29 cellular contexts compared by ENCODE assay signal in genomic region chr1:49817681-49818080, GRCh38.
DNase-seq lines count a peak whose midpoint lies in the region; ATAC-seq and TF ChIP-seq lines count a peak whose summit lies in the region.
"Had no signal": no experiment of that assay in that cellular context is flagged by ENCODE, and none has a peak within 500 bp of the region (broad histone marks: within the 10 kb centered on the region; RNA-seq: fewer than 3 reads in every experiment).

No MANE protein-coding gene starts in this region.

- H3K9me3 ChIP-seq in SK-N-SH = no peaks in the 10 kb centered on the region
- H3K9me3 ChIP-seq: A549; BE2C; BLaER1; BLaER1 treated with 17β-estradiol and CSF1 and Interleukin-3, amounts not matched to agents 10 nM and 100 nM; Caco-2 had no signal

- peak; percentile 52 for DNase-seq in SK-N-SH
- no peak for DNase-seq in SW 1271 (lab: John Stamatoyannopoulos, UW)
- DNase-seq: 8988T; ACHN; AML-193; BE2C; C1 segment of cervical spinal cord; Caco-2; Calu3; CD4-positive, alpha-beta memory T cell; CD4-positive, alpha-beta T cell; CD4-positive, CD25-positive, alpha-beta regulatory T cell; CD8-positive, alpha-beta memory T cell; CD8-positive, alpha-beta T cell; COR-L47; DMS 273 treated with DMSO at 0.1 percent for 48 hours; DMS153; DMS53; DMS79; DMS79 treated with DMSO at 0.1 percent for 48 hours; DND-41; EL had no signal

- no peak overlapping the region for H2AFZ ChIP-seq in SK-N-SH (ENCODE audit: low read depth)

- no peak overlapping the region for H3K4me3 ChIP-seq in SK-N-SH (ENCODE audit: low read depth in 2 of 2, low read length in 1 of 2)
- H3K4me3 ChIP-seq: A549; BLaER1; BLaER1 treated with 17β-estradiol and CSF1 and Interleukin-3, amounts not matched to agents 10 nM and 100 nM had no signal

- H4K20me1 ChIP-seq in SK-N-SH (ENCODE audit: insufficient read depth) = no peaks in the 10 kb centered on the region
- H4K20me1 ChIP-seq: BLaER1; BLaER1 treated with 17β-estradiol and CSF1 and Interleukin-3, amounts not matched to agents 10 nM and 100 nM had no signal

- no peak for TF ChIP-seq RAD21 in SK-N-SH (IDR thresholded peaks at IDR 0.05; ENCODE audit: low read length)

- peak in 1 of 2 experiments; percentile 88; a peak in 2 of 4 replicates for TF ChIP-seq EP300 in SK-N-SH (IDR thresholded peaks at IDR 0.05; ENCODE audit: borderline replicate concordance in 1 of 2, low read depth in 1 of 2, low read length in 1 of 2)

- H3K4me1 ChIP-seq in SK-N-SH (ENCODE audit: control insufficient read depth in 1 of 2, insufficient read depth in 2 of 2, low read depth in 1 of 2, low read length in 1 of 2) = no peaks in the 10 kb centered on the region; a peak in 1 of 4 replicates
- H3K4me1 ChIP-seq: A549; BLaER1; BLaER1 treated with 17β-estradiol and CSF1 and Interleukin-3, amounts not matched to agents 10 nM and 100 nM; Caco-2 had no signal

- TF ChIP-seq CTCF in SK-N-SH (IDR thresholded peaks at IDR 0.05) = no peak

- WGBS in SK-N-SH (ENCODE audit: low lambda C conversion rate) = 3% methylated on average over 2 of the region's 2 CpGs

- CTCF ChIA-PET in SK-N-SH (lab: Yijun Ruan, JAX) = interaction anchor here (0.5 to 1.1 kb wide), 3 partner anchors 165 to 796 kb away, joined by 3 read pairs; no protein-coding TSS in a partner anchor

- ATAC-seq in SK-N-SH treated with all-trans-retinoic acid at 6 μM for 48 hours = no peak
- no peak for ATAC-seq in GM19463 (IDR thresholded peaks at IDR 0.05; ENCODE audit: unreplicated experiment)
- ATAC-seq: A549; CD8-positive, alpha-beta T cell had no signal

- H3K27ac ChIP-seq in SK-N-SH (ENCODE audit: low read depth in 2 of 2, low read length in 1 of 2) = no peak overlapping the region
- H3K27ac ChIP-seq: 22Rv1; A549; BLaER1; BLaER1 treated with 17β-estradiol and CSF1 and Interleukin-3, amounts not matched to agents 10 nM and 100 nM; C4-2B had no signal

- POLR2A ChIA-PET in SK-N-SH (lab: Yijun Ruan, JAX) = no interaction called here

- H3K9ac ChIP-seq in SK-N-SH = no peak overlapping the region
- H3K9ac ChIP-seq: BLaER1; BLaER1 treated with 17β-estradiol and CSF1 and Interleukin-3, amounts not matched to agents 10 nM and 100 nM had no signal

- no peaks in the 10 kb centered on the region for H3K27me3 ChIP-seq in SK-N-SH (ENCODE audit: insufficient read depth)
- H3K27me3 ChIP-seq: BE2C; BLaER1; BLaER1 treated with 17β-estradiol and CSF1 and Interleukin-3, amounts not matched to agents 10 nM and 100 nM had no signal

- H3K4me2 ChIP-seq in SK-N-SH = no peak overlapping the region
- H3K4me2 ChIP-seq: A549; BLaER1; BLaER1 treated with 17β-estradiol and CSF1 and Interleukin-3, amounts not matched to agents 10 nM and 100 nM had no signal

- no peaks in the 10 kb centered on the region for H3K36me3 ChIP-seq in SK-N-SH (replicated peaks in 1 of 2; ENCODE audit: control insufficient read depth in 1 of 2, insufficient read depth in 2 of 2, low read length in 1 of 2)
- H3K36me3 ChIP-seq: BE2C; BLaER1; BLaER1 treated with 17β-estradiol and CSF1 and Interleukin-3, amounts not matched to agents 10 nM and 100 nM had no signal

- H3K79me2 ChIP-seq in SK-N-SH (ENCODE audit: insufficient read depth) = no peaks in the 10 kb centered on the region

- no peaks in the 10 kb centered on the region for H3K9me2 ChIP-seq in SK-N-SH

- no peaks in the 10 kb centered on the region for H3F3A ChIP-seq in SK-N-SH (replicated peaks; ENCODE audit: insufficient read depth)

TF ChIP-seq in SK-N-SH, 30 proteins besides CTCF, POLR2A, EP300 and RAD21 (continues in another document):
- TF ChIP-seq USF2 (IDR thresholded peaks at IDR 0.05; ENCODE audit: borderline replicate concordance, low read depth, low read length) = no peak
- no peak for TF ChIP-seq FOXM1 (IDR thresholded peaks at IDR 0.05; ENCODE audit: low read depth)
- peak; percentile 58 for TF ChIP-seq CHD2 (IDR thresholded peaks at IDR 0.05; ENCODE audit: low read length, partially characterized antibody)
- TF ChIP-seq REST (IDR thresholded peaks at IDR 0.05; ENCODE audit: low read depth, low read length) = no peak

TF ChIP-seq in SK-N-SH treated with all-trans-retinoic acid at 6 μM for 48 hours, 23 proteins besides CTCF, POLR2A, EP300 and RAD21 (continues in another document):
- TF ChIP-seq POU6F1 (CRISPR knock-in tag; IDR thresholded peaks at IDR 0.05; ENCODE audit: borderline replicate concordance, low read depth) (no peak), ISL1 (CRISPR knock-in tag; IDR thresholded peaks at IDR 0.05) (peak; percentile 97), ZNF565 (CRISPR knock-in tag; conservative IDR thresholded peaks at IDR 0.05; ENCODE audit: low read depth) (no peak), TSHZ2 (CRISPR knock-in tag; IDR thresholded peaks at IDR 0.05) (peak; percentile 79), CREB5 (CRISPR knock-in tag; IDR thresholded peaks at IDR 0.05; ENCODE audit: low read depth) (no peak), PATZ1 (CRISPR knock-in tag; IDR thresholded peaks at IDR 0.05; ENCODE audit: borderline replicate concordance) (no peak), PPARA (CRISPR knock-in tag; IDR thresholded peaks at IDR 0.05; ENCODE audit: borderline replicate concordance) (no peak), BACH2 (CRISPR knock-in tag; IDR thresholded peaks at IDR 0.05; ENCODE audit: borderline replicate concordance) (no peak), ZNF8 (CRISPR knock-in tag; IDR thresholded peaks at IDR 0.05) (no peak), CSDC2 (CRISPR knock-in tag; IDR thresholded peaks at IDR 0.05) (no peak), RARB (CRISPR knock-in tag; IDR thresholded peaks at IDR 0.05) (no peak), TCF4 (CRISPR knock-in tag; IDR thresholded peaks at IDR 0.05; ENCODE audit: borderline replicate concordance) (peak; percentile 64), OSR1 (CRISPR knock-in tag; IDR thresholded peaks at IDR 0.05) (no peak), ESRRG (CRISPR knock-in tag; IDR thresholded peaks at IDR 0.05) (peak; percentile 80; the same call in 1 of the 2 replicates), GLIS3 (CRISPR knock-in tag; IDR thresholded peaks at IDR 0.05) (no peak)
